Comparison of ENCODE assay signal across 21 cellular contexts in the genomic region with DNA sequence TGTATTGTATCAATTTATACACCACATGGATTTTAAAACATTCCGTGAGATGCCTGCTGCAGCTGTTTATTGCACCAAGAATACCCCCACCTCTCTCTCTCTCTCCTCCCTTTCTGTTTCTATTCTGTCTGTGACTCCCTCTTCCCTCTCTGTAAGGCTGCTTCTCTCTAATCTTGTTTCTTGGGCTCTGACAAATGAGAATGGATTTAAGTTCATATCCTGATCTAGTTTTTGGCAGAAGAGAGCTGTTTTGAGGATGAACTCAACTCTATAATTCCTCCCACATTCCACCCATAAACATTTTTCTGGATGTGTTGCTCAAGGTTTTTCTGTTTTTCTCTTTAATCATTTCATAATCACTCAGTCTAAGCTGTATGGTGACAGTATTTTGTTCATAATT.
DNase-seq lines count a peak whose midpoint lies in the region; ATAC-seq and TF ChIP-seq lines count a peak whose summit lies in the region.
"Had no signal": no experiment of that assay in that cellular context is flagged by ENCODE, and none has a peak within 500 bp of the region (broad histone marks: within the 10 kb centered on the region; RNA-seq: fewer than 3 reads in every experiment).

No MANE protein-coding gene starts in this region.

- CTCF ChIA-PET in mammary epithelial cell (lab: Charles Lee; ENCODE audit: low non-redundant PET): no interaction called here
- CTCF ChIA-PET in activated naive CD4-positive, alpha-beta T cell treated with anti-CD3 and anti-CD28 coated beads, Interleukin-2, amount 10 ng/mL, durations not matched to agents 7 days and 5 days (lab: Charles Lee): no interaction called here

- TF ChIP-seq CTCF in fibroblast of villous mesenchyme (IDR thresholded peaks at IDR 0.05; ENCODE audit: insufficient read depth, low read depth, low read length) (no peak), mammary epithelial cell (conservative IDR thresholded peaks at IDR 0.05 in 1 of 2, IDR thresholded peaks at IDR 0.05 in 1 of 2; ENCODE audit: extremely low read depth in 1 of 2, insufficient read depth in 1 of 2, low read depth in 1 of 2, low read length in 2 of 2) (no peak)

- H3K27me3 Mint-ChIP-seq in activated naive CD4-positive, alpha-beta T cell treated with anti-CD3 and anti-CD28 coated beads, Interleukin-2, amount 10 ng/mL, durations not matched to agents 7 days and 5 days: peaks cover 19% of the 10 kb centered on the region
- H3K27me3 Mint-ChIP-seq: naive B cell, progenitor cell of endocrine pancreas had no signal

- H3K4me3 Mint-ChIP-seq in activated naive CD4-positive, alpha-beta T cell treated with anti-CD3 and anti-CD28 coated beads, Interleukin-2, amount 10 ng/mL, durations not matched to agents 7 days and 5 days: no peak overlapping the region
- H3K4me3 Mint-ChIP-seq: naive B cell had no signal

- H3K79me2 ChIP-seq in mammary epithelial cell (ENCODE audit: insufficient read depth, low read length): no peaks in the 10 kb centered on the region

- no peaks in the 10 kb centered on the region for H3K4me1 Mint-ChIP-seq in activated naive CD4-positive, alpha-beta T cell treated with anti-CD3 and anti-CD28 coated beads, Interleukin-2, amount 10 ng/mL, durations not matched to agents 7 days and 5 days

- H3K9me3 ChIP-seq in skeletal muscle satellite cell (replicated peaks; ENCODE audit: low read length) (no peaks in the 10 kb centered on the region), mammary epithelial cell (replicated peaks; ENCODE audit: insufficient read depth, low read length) (no peaks in the 10 kb centered on the region)
- H3K9me3 ChIP-seq: gastroesophageal sphincter had no signal

- H2AFZ ChIP-seq in mammary epithelial cell (ENCODE audit: low read depth, low read length): no peak overlapping the region

- no peaks in the 10 kb centered on the region for H4K20me1 ChIP-seq in mammary epithelial cell (ENCODE audit: insufficient read depth, low read length)

- no peak overlapping the region for H3K27ac Mint-ChIP-seq in activated naive CD4-positive, alpha-beta T cell treated with anti-CD3 and anti-CD28 coated beads, Interleukin-2, amount 10 ng/mL, durations not matched to agents 7 days and 5 days
- H3K27ac Mint-ChIP-seq: activated T-helper 2 cell treated with anti-CD3 and anti-CD28 coated beads, Interferon-gamma antibody, Interleukin-2, Interleukin-4, amounts not matched to agents 10 μg/mL and 5 μg/mL and 100 μg/mL, durations not matched to agents 14 hours and 24 hours and 36 hours; naive B cell; progenitor cell of endocrine pancreas had no signal

- H3K9ac ChIP-seq in skeletal muscle satellite cell (ENCODE audit: low read depth, low read length) (peak overlapping the region; percentile 20), mammary epithelial cell (ENCODE audit: insufficient read depth, low read length) (no peak overlapping the region)

- H3K4me3 ChIP-seq in fibroblast of villous mesenchyme (ENCODE audit: low read depth, low read length) (no peak overlapping the region), skeletal muscle satellite cell (ENCODE audit: low read length) (no peak overlapping the region), mammary epithelial cell (replicated peaks in 1 of 3; ENCODE audit: insufficient read depth in 1 of 3, low read depth in 2 of 3, low read length in 3 of 3) (no peak overlapping the region)
- H3K4me3 ChIP-seq: gastroesophageal sphincter had no signal

- peak overlapping the region; percentile 42 for H3K4me2 ChIP-seq in skeletal muscle satellite cell (ENCODE audit: low read length)
- H3K4me2 ChIP-seq in mammary epithelial cell (ENCODE audit: insufficient read depth, low read depth, low read length): no peak overlapping the region

- no peak overlapping the region for H3K27ac ChIP-seq in mammary epithelial cell (ENCODE audit: insufficient read depth, low read depth, low read length)
- H3K27ac ChIP-seq: C4-2B, gastroesophageal sphincter had no signal

- no peak for ATAC-seq in HG02970 (IDR thresholded peaks at IDR 0.05; ENCODE audit: low FRiP score, unreplicated experiment)
- ATAC-seq: gastroesophageal sphincter, left lobe of liver, Panc1 had no signal

- dilution Hi-C loops in mammary epithelial cell (cut with HindIII; ENCODE audit: low sequenced_read_pairs): no loop called here

- H3K27me3 ChIP-seq in skeletal muscle satellite cell (ENCODE audit: control insufficient read depth, insufficient read depth, low read length) (no peaks in the 10 kb centered on the region), mammary epithelial cell (ENCODE audit: insufficient read depth, low read length) (no peaks in the 10 kb centered on the region)
- H3K27me3 ChIP-seq: gastroesophageal sphincter had no signal

- BruUV-seq in mammary epithelial cell (replicated peaks; lab: Mats Ljungman, UMichigan): no TSS peak

- H3K9me3 Mint-ChIP-seq in activated naive CD4-positive, alpha-beta T cell treated with anti-CD3 and anti-CD28 coated beads, Interleukin-2, amount 10 ng/mL, durations not matched to agents 7 days and 5 days: no peaks in the 10 kb centered on the region
- H3K9me3 Mint-ChIP-seq: activated T-helper 2 cell treated with anti-CD3 and anti-CD28 coated beads, Interferon-gamma antibody, Interleukin-2, Interleukin-4, amounts not matched to agents 10 μg/mL and 5 μg/mL and 100 μg/mL, durations not matched to agents 14 hours and 24 hours and 36 hours; naive B cell had no signal

- no peaks in the 10 kb centered on the region for H3K36me3 Mint-ChIP-seq in activated naive CD4-positive, alpha-beta T cell treated with anti-CD3 and anti-CD28 coated beads, Interleukin-2, amount 10 ng/mL, durations not matched to agents 7 days and 5 days
- H3K36me3 Mint-ChIP-seq: naive B cell had no signal

- H3K4me1 ChIP-seq in skeletal muscle satellite cell (ENCODE audit: control insufficient read depth, insufficient read depth, low read length) (peaks cover 44% of the 10 kb centered on the region), mammary epithelial cell (ENCODE audit: insufficient read depth, low read length) (no peaks in the 10 kb centered on the region)

- intact Hi-C loops in mammary epithelial cell (cut with micrococcal nuclease): no loop called here

- 40% methylated on average over 1 of the region's 1 CpG for WGBS in mammary epithelial cell (ENCODE audit: low coverage, missing lambda C conversion rate)

- in situ Hi-C loops in mammary epithelial cell (cut with MboI; ENCODE audit: low sequenced_read_pairs in 2 of 2): no loop called here

- DNase-seq in GM04503 (ENCODE audit: low read depth): peak; percentile 85
- DNase-seq in amniotic stem cell (lab: John Stamatoyannopoulos, UW): peak; percentile 16
- peak; percentile 88 for DNase-seq in fibroblast of villous mesenchyme (ENCODE audit: low read depth)
- DNase-seq in mammary epithelial cell: no peak
- DNase-seq in activated naive CD4-positive, alpha-beta T cell treated with anti-CD3 and anti-CD28 coated beads, Interleukin-2, amount 10 ng/mL, durations not matched to agents 7 days and 5 days: no peak
- no peak for DNase-seq in NK-92 treated with Interleukin-12 subunit alpha and Interleukin-12 subunit beta, amount 100 ng/mL, for 24 hours (lab: John Stamatoyannopoulos, UW)
- DNase-seq: amygdala, cerebellar nuclear complex, GDM1, naive B cell, NCI-H1417, NCI-H82, T-helper 9 cell had no signal

- H3K36me3 ChIP-seq in skeletal muscle satellite cell (ENCODE audit: insufficient read depth, low read length) (no peaks in the 10 kb centered on the region), mammary epithelial cell (ENCODE audit: insufficient read depth, low read length) (no peaks in the 10 kb centered on the region)
- H3K36me3 ChIP-seq: gastroesophageal sphincter had no signal

Comparison
In these comparisons a context has a peak if more than half of its experiments do, and no peak if none do; other contexts are left out.
1. DNase-seq: peak in GM04503 (single experiment), amniotic stem cell (single experiment) and fibroblast of villous mesenchyme (single experiment); none in mammary epithelial cell (single experiment), activated naive CD4-positive, alpha-beta T cell treated with anti-CD3 and anti-CD28 coated beads, Interleukin-2, amount 10 ng/mL, durations not matched to agents 7 days and 5 days (single experiment) and NK-92 treated with Interleukin-12 subunit alpha and Interleukin-12 subunit beta, amount 100 ng/mL, for 24 hours (single experiment).